ENCODE assay signal across 1 cellular context in the genomic region with DNA sequence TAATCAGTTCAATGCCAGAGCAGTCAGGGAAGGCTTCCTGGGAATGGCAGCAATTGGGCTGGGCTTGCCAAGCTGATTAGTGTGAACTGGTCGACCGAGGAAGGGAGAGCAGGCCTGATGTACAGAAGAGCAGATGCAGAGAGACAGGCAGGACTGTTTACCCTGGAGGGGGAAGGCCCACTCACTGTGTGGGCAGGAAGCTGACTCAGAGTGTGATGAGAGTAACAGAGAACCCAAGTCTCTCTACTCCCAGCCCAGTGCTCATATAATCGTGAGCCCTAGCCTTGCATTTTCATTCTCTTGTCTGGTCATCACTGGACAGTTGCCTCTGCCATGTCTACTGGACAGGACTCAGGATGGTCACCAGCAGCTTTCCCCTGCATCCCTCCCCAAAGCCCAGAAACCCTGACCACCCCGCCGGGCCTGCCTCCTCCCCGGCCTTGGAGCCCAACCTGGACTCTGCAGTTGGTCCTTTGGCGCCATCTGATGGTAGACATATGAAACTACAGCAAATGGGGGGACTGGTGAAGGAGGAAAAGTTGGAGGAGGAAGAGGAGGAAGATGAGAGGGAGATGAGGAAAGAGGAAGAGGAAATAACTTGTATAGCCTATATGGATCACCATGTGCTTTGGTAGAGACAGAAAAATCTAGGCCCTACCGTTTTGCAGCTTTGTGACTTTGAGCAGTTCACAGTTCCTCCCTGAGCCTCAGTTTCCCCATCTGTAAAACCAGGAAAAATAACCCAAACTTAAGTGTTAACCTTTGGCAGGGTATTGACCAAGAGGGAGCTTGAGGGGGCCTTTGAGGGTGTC.
TF ChIP-seq lines count a peak whose summit lies in the region.

No MANE protein-coding gene starts in this region.

TF ChIP-seq in HEK293, 187 proteins besides CTCF, POLR2A, EP300 and RAD21 (continued from another document):
- TF ChIP-seq KLF7 (tag by site-specific recombination; IDR thresholded peaks at IDR 0.05; ENCODE audit: borderline replicate concordance) (no peak), ZBTB17 (tag by site-specific recombination; IDR thresholded peaks at IDR 0.05) (no peak), ZFHX2 (tag by site-specific recombination; conservative IDR thresholded peaks at IDR 0.05) (peak; percentile 70), GLI4 (tag by site-specific recombination; IDR thresholded peaks at IDR 0.05) (no peak), ZNF211 (tag by site-specific recombination; IDR thresholded peaks at IDR 0.05; ENCODE audit: low read depth) (no peak), ZNF354C (tag by site-specific recombination; IDR thresholded peaks at IDR 0.05; ENCODE audit: borderline replicate concordance, low read depth) (no peak), ZNF184 (tag by site-specific recombination; IDR thresholded peaks at IDR 0.05) (no peak), KLF8 (tag by site-specific recombination; IDR thresholded peaks at IDR 0.05) (no peak), ZNF362 (tag by site-specific recombination; IDR thresholded peaks at IDR 0.05) (no peak), ZNF654 (tag by site-specific recombination; IDR thresholded peaks at IDR 0.05; ENCODE audit: low read depth) (peak; percentile 89), ZNF660 (tag by site-specific recombination; IDR thresholded peaks at IDR 0.05) (no peak), ZNF324 (tag by site-specific recombination; IDR thresholded peaks at IDR 0.05) (no peak), ZNF521 (tag by site-specific recombination; IDR thresholded peaks at IDR 0.05) (no peak), ZNF157 (tag by site-specific recombination; IDR thresholded peaks at IDR 0.05) (no peak), ZNF792 (tag by site-specific recombination; IDR thresholded peaks at IDR 0.05) (no peak), ZNF221 (tag by site-specific recombination; IDR thresholded peaks at IDR 0.05; ENCODE audit: borderline replicate concordance) (no peak), ZFP37 (tag by site-specific recombination; IDR thresholded peaks at IDR 0.05) (no peak), ZNF366 (tag by site-specific recombination; conservative IDR thresholded peaks at IDR 0.05) (peak; percentile 48; the same call in 1 of the 2 replicates), ZNF302 (tag by site-specific recombination; IDR thresholded peaks at IDR 0.05; ENCODE audit: low read depth) (no peak), GLIS1 (tag by site-specific recombination; IDR thresholded peaks at IDR 0.05) (0 out of 2 replicates have a peak, but pooled peaks have one; percentile 10)
